Comparison of ENCODE assay signal across 1 cellular context in the genomic region with DNA sequence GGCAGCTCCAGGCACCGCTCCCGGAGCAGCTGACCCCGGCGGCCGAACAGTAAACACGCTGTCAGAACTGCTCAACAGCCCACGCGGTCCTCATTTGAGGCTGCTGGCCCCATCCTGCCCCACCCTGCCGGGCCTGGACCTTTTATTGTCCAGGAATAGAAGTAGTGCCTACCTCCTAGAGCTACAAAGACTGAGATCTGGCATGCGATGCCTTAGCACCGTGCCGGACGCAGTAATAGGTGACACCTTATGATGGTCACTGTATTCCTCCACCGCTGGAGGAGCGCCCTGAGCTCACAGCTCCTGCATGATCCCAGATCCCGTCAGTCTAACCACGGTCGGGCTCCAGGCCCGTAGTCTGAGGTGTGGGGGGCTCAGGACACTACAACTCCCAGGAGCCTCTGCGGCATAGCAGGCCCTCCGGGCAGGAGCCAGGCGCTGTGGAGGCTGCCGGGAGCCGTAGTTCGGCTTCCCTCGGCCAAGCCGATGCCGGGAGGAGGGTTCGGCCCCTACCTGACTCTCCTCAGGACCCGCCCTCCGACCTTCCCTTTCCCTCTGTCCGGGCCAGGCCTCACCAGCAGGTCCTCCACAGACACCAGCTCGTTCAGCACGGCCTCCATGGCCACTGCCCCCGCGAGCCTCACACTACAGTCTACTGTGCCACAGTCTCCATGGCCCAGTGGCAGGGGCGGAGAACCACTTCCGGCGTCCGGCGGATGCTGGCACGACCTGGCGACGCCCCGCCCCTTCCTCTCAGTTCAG.
TF ChIP-seq lines count a peak whose summit lies in the region.

Gene FIS1, minus strand, starts transcription at position 697 of the 762 bp plus-strand sequence. Its CDS starts 77 bp downstream, at position 620.

TF ChIP-seq in A549, 52 proteins besides CTCF, POLR2A, EP300 and RAD21 (continued from another document):
- peak; percentile 41; the same call in 1 of the 2 replicates for TF ChIP-seq PBX3 (IDR thresholded peaks at IDR 0.05)
- TF ChIP-seq EHF (CRISPR knock-in tag; IDR thresholded peaks at IDR 0.05), result no peak
- TF ChIP-seq JUNB (IDR thresholded peaks at IDR 0.05), result no peak
- TF ChIP-seq USF2 (IDR thresholded peaks at IDR 0.05), result 0 out of 2 replicates have a peak, but pooled peaks have one; percentile 35
- no peak for TF ChIP-seq EHMT2 (IDR thresholded peaks at IDR 0.05; ENCODE audit: low read depth)
- no peak for TF ChIP-seq HOXB5 (CRISPR knock-in tag; IDR thresholded peaks at IDR 0.05)
- no peak for TF ChIP-seq ESRRA (IDR thresholded peaks at IDR 0.05; ENCODE audit: borderline replicate concordance, low read length)
- no peak for TF ChIP-seq POLR2AphosphoS2 (conservative IDR thresholded peaks at IDR 0.05; ENCODE audit: low read length)
- TF ChIP-seq KDM5A (IDR thresholded peaks at IDR 0.05), result no peak
- TF ChIP-seq HMGXB4 (CRISPR knock-in tag; IDR thresholded peaks at IDR 0.05; ENCODE audit: borderline replicate concordance), result no peak
- TF ChIP-seq BHLHE40 (IDR thresholded peaks at IDR 0.05; ENCODE audit: low read depth, low read length), result no peak
- TF ChIP-seq MAFK (IDR thresholded peaks at IDR 0.05; ENCODE audit: partially characterized antibody), result no peak
- no peak for TF ChIP-seq KDM1A (IDR thresholded peaks at IDR 0.05; ENCODE audit: low read depth)
- TF ChIP-seq, protein P1, sequence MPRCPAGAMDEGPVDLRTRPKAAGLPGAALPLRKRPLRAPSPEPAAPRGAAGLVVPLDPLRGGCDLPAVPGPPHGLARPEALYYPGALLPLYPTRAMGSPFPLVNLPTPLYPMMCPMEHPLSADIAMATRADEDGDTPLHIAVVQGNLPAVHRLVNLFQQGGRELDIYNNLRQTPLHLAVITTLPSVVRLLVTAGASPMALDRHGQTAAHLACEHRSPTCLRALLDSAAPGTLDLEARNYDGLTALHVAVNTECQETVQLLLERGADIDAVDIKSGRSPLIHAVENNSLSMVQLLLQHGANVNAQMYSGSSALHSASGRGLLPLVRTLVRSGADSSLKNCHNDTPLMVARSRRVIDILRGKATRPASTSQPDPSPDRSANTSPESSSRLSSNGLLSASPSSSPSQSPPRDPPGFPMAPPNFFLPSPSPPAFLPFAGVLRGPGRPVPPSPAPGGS (IDR thresholded peaks at IDR 0.05), result no peak
- TF ChIP-seq MAX (IDR thresholded peaks at IDR 0.05), result peak; percentile 65
- TF ChIP-seq ELK1 (IDR thresholded peaks at IDR 0.05; ENCODE audit: low read depth, low read length), result no peak
- peak; percentile 58; the same call in 1 of the 2 replicates for TF ChIP-seq PHF8 (IDR thresholded peaks at IDR 0.05; ENCODE audit: borderline replicate concordance, low read depth)
- no peak for TF ChIP-seq NR3C1 (IDR thresholded peaks at IDR 0.05)
- TF ChIP-seq RCOR1 (IDR thresholded peaks at IDR 0.05; ENCODE audit: low read depth, low read length), result no peak
- no peak for TF ChIP-seq ZFP36 (IDR thresholded peaks at IDR 0.05; ENCODE audit: borderline replicate concordance, partially characterized antibody)
- TF ChIP-seq CBX2 (IDR thresholded peaks at IDR 0.05; ENCODE audit: borderline replicate concordance, low read depth), result no peak
- no peak for TF ChIP-seq HES2 (IDR thresholded peaks at IDR 0.05)
- no peak for TF ChIP-seq CHD4 (IDR thresholded peaks at IDR 0.05; ENCODE audit: borderline replicate concordance)
- no peak for TF ChIP-seq NFE2L2 (conservative IDR thresholded peaks at IDR 0.05; ENCODE audit: low read length)
- no peak for TF ChIP-seq TP53 (CRISPR knock-in tag; IDR thresholded peaks at IDR 0.05)
- no peak for TF ChIP-seq FOXS1 (CRISPR knock-in tag; IDR thresholded peaks at IDR 0.05)
- no peak for TF ChIP-seq ZNF302 (CRISPR knock-in tag; IDR thresholded peaks at IDR 0.05)
- no peak for TF ChIP-seq RNF2 (IDR thresholded peaks at IDR 0.05; ENCODE audit: borderline replicate concordance, low read depth)
- peak; percentile 4; the same call in 1 of the 2 replicates for TF ChIP-seq MYC (IDR thresholded peaks at IDR 0.05; ENCODE audit: borderline replicate concordance, low read length)
- no peak for TF ChIP-seq HEYL (CRISPR knock-in tag; IDR thresholded peaks at IDR 0.05)
- TF ChIP-seq, protein P2, sequence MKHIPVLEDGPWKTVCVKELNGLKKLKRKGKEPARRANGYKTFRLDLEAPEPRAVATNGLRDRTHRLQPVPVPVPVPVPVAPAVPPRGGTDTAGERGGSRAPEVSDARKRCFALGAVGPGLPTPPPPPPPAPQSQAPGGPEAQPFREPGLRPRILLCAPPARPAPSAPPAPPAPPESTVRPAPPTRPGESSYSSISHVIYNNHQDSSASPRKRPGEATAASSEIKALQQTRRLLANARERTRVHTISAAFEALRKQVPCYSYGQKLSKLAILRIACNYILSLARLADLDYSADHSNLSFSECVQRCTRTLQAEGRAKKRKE (CRISPR knock-in tag; IDR thresholded peaks at IDR 0.05; ENCODE audit: low read depth), result peak; percentile 70; the same call in 1 of the 2 replicates
